ENCODE assay signal across 13 cellular contexts in genomic region chr2:181685150-181685688, GRCh38. TPM values are rescaled to one million over a fixed set of nuclear protein-coding genes. Genes with fewer than 3 reads are reported as not detected.
DNase-seq lines count a peak whose midpoint lies in the region; ATAC-seq and TF ChIP-seq lines count a peak whose summit lies in the region.
"Had no signal": no experiment of that assay in that cellular context is flagged by ENCODE, and none has a peak within 500 bp of the region (broad histone marks: within the 10 kb centered on the region; RNA-seq: fewer than 3 reads in every experiment).

No MANE protein-coding gene starts in this region.

- H3K4me1 Mint-ChIP-seq in naive B cell: peaks cover 34 to 52% (median 49%) of the 10 kb centered on the region in 3 donors

- H3K9me3 Mint-ChIP-seq in naive B cell: peaks cover 2 to 16% (median 7%) of the 10 kb centered on the region in 7 donors

- ATAC-seq in naive B cell (ENCODE audit: low read depth in 2 of 2): no peak
- no peak for ATAC-seq in HG02885 (IDR thresholded peaks at IDR 0.05; ENCODE audit: poor library complexity, unreplicated experiment)
- ATAC-seq: activated CD8-positive, alpha-beta memory T cell treated with anti-CD3 and anti-CD28 coated beads, Interleukin-2, amount 10 ng/mL, durations not matched to agents 7 days and 5 days had no signal

- intact Hi-C loops in vagina (cut with DNase I): no loop called here

- peaks cover 29% of the 10 kb centered on the region for H3K4me1 ChIP-seq in vagina

- no peak for TF ChIP-seq POLR2A in vagina (IDR thresholded peaks at IDR 0.05)

- no peaks in the 10 kb centered on the region for H3K36me3 ChIP-seq in vagina

- H3K27ac ChIP-seq in vagina: no peak overlapping the region
- H3K27ac ChIP-seq: KMS-11 had no signal

- peak overlapping the region in 6 of 8 donors; percentile 2 to 78 (median 29) for H3K4me3 Mint-ChIP-seq in naive B cell
- H3K4me3 Mint-ChIP-seq: activated CD8-positive, alpha-beta memory T cell treated with anti-CD3 and anti-CD28 coated beads, Interleukin-2, amount 10 ng/mL, durations not matched to agents 7 days and 5 days had no signal

- H3K27ac Mint-ChIP-seq in naive B cell: peak overlapping the region in 1 of 6 donors; percentile 10
- H3K27ac Mint-ChIP-seq: activated CD8-positive, alpha-beta memory T cell treated with anti-CD3 and anti-CD28 coated beads, Interleukin-2, amount 10 ng/mL, durations not matched to agents 7 days and 5 days had no signal

- H3K27me3 ChIP-seq in vagina: peaks cover 16% of the 10 kb centered on the region

- H3K27me3 Mint-ChIP-seq in naive B cell: peaks cover 77 to 79% (median 78%) of the 10 kb centered on the region in 3 donors

- H3K36me3 Mint-ChIP-seq in naive B cell: peaks cover 5 to 21% of the 10 kb centered on the region in 2 donors

- H3K4me3 ChIP-seq in vagina: no peak overlapping the region
- H3K4me3 ChIP-seq: lung had no signal

- no peaks in the 10 kb centered on the region for H3K9me3 ChIP-seq in vagina

- DNase-seq in EH (ENCODE audit: low read depth) (peak; percentile 26), HuH-7.5 (ENCODE audit: low spot score) (peak; percentile 33), cerebellar cortex (ENCODE audit: low spot score) (peak; percentile 81), naive B cell (no peak), NAMALWA (ENCODE audit: low spot score) (no peak), vagina (ENCODE audit: extremely low spot score in 2 of 2) (no peak), ureter (ENCODE audit: low spot score) (no peak)
- DNase-seq: activated CD8-positive, alpha-beta memory T cell treated with anti-CD3 and anti-CD28 coated beads, Interleukin-2, amount 10 ng/mL, durations not matched to agents 7 days and 5 days; DMS79; T-helper 1 cell had no signal

- TF ChIP-seq CTCF in vagina (IDR thresholded peaks at IDR 0.05): no peak

RNA-seq across cellular contexts. Expression of gene NEUROD1, which starts 4.9 kb away (rescaled TPM):
- not detected for polyA plus RNA-seq in naive B cell (ENCODE audit: low read depth in 6 of 6)
- total RNA-seq in vagina (not detected), ureter (not detected)
- total RNA-seq: activated CD8-positive, alpha-beta memory T cell treated with anti-CD3 and anti-CD28 coated beads, Interleukin-2, amount 10 ng/mL, durations not matched to agents 7 days and 5 days had no signal
- polyA plus RNA-seq: lung had no signal

RNA-seq across cellular contexts. Expression of gene CERKL, which starts 28.3 kb away (rescaled TPM):
- 10 to 100 TPM; 14.8 to 24.5 (median 19.6) TPM for polyA plus RNA-seq in naive B cell (ENCODE audit: low read depth in 6 of 6)
- total RNA-seq in vagina (not detected), ureter (0.29 TPM)
- total RNA-seq: activated CD8-positive, alpha-beta memory T cell treated with anti-CD3 and anti-CD28 coated beads, Interleukin-2, amount 10 ng/mL, durations not matched to agents 7 days and 5 days had no signal

Comparison
In these comparisons a context has a peak if more than half of its experiments do, and no peak if none do; other contexts are left out.
1. DNase-seq: peak in EH (single experiment), HuH-7.5 (single experiment) and cerebellar cortex (single experiment); none in naive B cell (single experiment), NAMALWA (single experiment), vagina (0 of 2) and ureter (single experiment).